In the genomic region with DNA sequence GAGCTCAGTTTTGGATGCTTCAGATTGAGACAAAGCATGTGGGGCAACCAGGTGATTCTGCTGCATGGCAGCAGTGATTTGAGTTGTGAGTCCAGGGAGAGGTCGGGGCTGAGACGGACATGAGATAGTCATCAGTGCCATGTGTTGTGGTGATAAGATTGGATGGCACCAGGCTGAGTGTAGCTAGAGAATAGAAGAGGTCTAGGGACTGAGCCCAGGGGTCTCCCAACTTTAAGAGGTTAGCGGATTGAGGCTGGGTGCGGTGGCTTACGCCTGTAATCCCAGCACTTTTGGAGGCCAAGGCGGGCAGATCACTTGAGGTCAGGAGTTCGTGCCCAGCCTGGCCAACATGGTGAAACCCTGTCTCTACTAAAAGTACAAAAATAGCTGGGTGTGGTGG, we compare ENCODE assay signal across 22 cellular contexts. TPM values are rescaled to one million over a fixed set of nuclear protein-coding genes. Genes with fewer than 3 reads are reported as not detected.
A peak's percentile ranks its signal among the peaks of the same experiment; 100 is the strongest.
DNase-seq lines count a peak whose midpoint lies in the region; ATAC-seq and TF ChIP-seq lines count a peak whose summit lies in the region.
"Had no signal": no experiment of that assay in that cellular context is flagged by ENCODE, and none has a peak within 500 bp of the region (broad histone marks: within the 10 kb centered on the region; RNA-seq: fewer than 3 reads in every experiment).

No MANE protein-coding gene starts in this region.

- H3K4me1 ChIP-seq in RWPE2 (ENCODE audit: insufficient read depth, poor library complexity, severe bottlenecking) (peaks cover 27% of the 10 kb centered on the region), esophagus muscularis mucosa (peaks cover 6 to 18% (median 15%) of the 10 kb centered on the region in 4 donors)
- H3K4me1 ChIP-seq: HAP-1 had no signal

- peak; percentile 0 for DNase-seq in stimulated activated CD4-positive, alpha-beta T cell treated with anti-CD3 and anti-CD28 coated beads, Interleukin-1b, Interleukin-23, amount 100 ng/mL, for 48 hours
- DNase-seq in stimulated activated CD4-positive, alpha-beta T cell treated with anti-CD3 and anti-CD28 coated beads, Interleukin-4, amount 100 ng/mL, for 4 hours, result no peak
- DNase-seq in RWPE2 (ENCODE audit: low spot score), result no peak
- DNase-seq in mesenteric fat pad (ENCODE audit: low spot score), result peak; percentile 20
- DNase-seq in RPMI8226, result no peak
- no peak for DNase-seq in esophagus muscularis mucosa (ENCODE audit: extremely low spot score)
- DNase-seq: activated B cell treated with CpG ODN at 0.5 μM for 24 hours; activated CD4-positive, alpha-beta T cell treated with anti-CD3 and anti-CD28 coated beads, Interleukin-2, amount 10 ng/mL, durations not matched to agents 7 days and 5 days; dermis blood vessel endothelial cell; DMS79 treated with DMSO at 0.1 percent for 48 hours; esophagus squamous epithelium; foreskin melanocyte; GDM1; kidney; NCI-H1436; NCI-H2107; NCI-H774 had no signal

- H3K27me3 ChIP-seq in RWPE2 (ENCODE audit: insufficient read depth, poor library complexity, severe bottlenecking), result no peaks in the 10 kb centered on the region
- H3K27me3 ChIP-seq in esophagus muscularis mucosa, result no peaks in the 10 kb centered on the region
- H3K27me3 ChIP-seq: esophagus squamous epithelium, heart left ventricle, SJSA1 had no signal

- H3K27ac ChIP-seq in RWPE2 (ENCODE audit: poor library complexity, severe bottlenecking) (peak overlapping the region; percentile 82), esophagus muscularis mucosa (replicated peaks in 1 of 4) (no peak overlapping the region)
- H3K27ac ChIP-seq: SJSA1 had no signal

- no peak for TF ChIP-seq POLR2A in esophagus muscularis mucosa (IDR thresholded peaks at IDR 0.05; ENCODE audit: low read depth)

- WGBS in esophagus muscularis mucosa, result 89% methylated on average over 7 of the region's 7 CpGs

- H3K36me3 ChIP-seq in RWPE2 (ENCODE audit: low read depth) (no peaks in the 10 kb centered on the region), esophagus muscularis mucosa (no peaks in the 10 kb centered on the region)
- H3K36me3 ChIP-seq: esophagus squamous epithelium, HAP-1, heart left ventricle, SJSA1 had no signal

- H3K4me3 ChIP-seq in RWPE2 (ENCODE audit: severe bottlenecking), result no peak overlapping the region
- H3K4me3 ChIP-seq in esophagus muscularis mucosa, result no peak overlapping the region
- H3K4me3 ChIP-seq: esophagus squamous epithelium, HAP-1, heart left ventricle, SJSA1 had no signal

- ATAC-seq in RWPE2 (ENCODE audit: low read depth) (no peak), HG02588 (IDR thresholded peaks at IDR 0.05; ENCODE audit: unreplicated experiment) (no peak)
- ATAC-seq: T-cell had no signal

- TF ChIP-seq EP300 in esophagus muscularis mucosa (IDR thresholded peaks at IDR 0.05), result no peak

- TF ChIP-seq CTCF in RWPE2 (IDR thresholded peaks at IDR 0.05; ENCODE audit: poor library complexity, severe bottlenecking) (no peak), esophagus muscularis mucosa (IDR thresholded peaks at IDR 0.05) (no peak)

- intact Hi-C loops in esophagus muscularis mucosa (cut with DNase I), result no loop called here

- H3K9me3 ChIP-seq in RWPE2 (ENCODE audit: severe bottlenecking) (no peaks in the 10 kb centered on the region), esophagus muscularis mucosa (no peaks in the 10 kb centered on the region)
- H3K9me3 ChIP-seq: esophagus squamous epithelium, HAP-1, heart left ventricle, SJSA1 had no signal

RNA-seq across cellular contexts. Expression of a gene that starts 6.3 kb away (rescaled TPM):
- total RNA-seq in mesenteric fat pad (940 TPM), esophagus muscularis mucosa (100 to 1,000 TPM; 186 to 338 (median 270) TPM)

RNA-seq across cellular contexts. Expression of a gene that starts 19.7 kb away (rescaled TPM):
- total RNA-seq in mesenteric fat pad (1.5 TPM), esophagus muscularis mucosa (under 1 TPM; 0.42 to 0.58 (median 0.54) TPM)
- total RNA-seq: activated B cell treated with CpG ODN at 0.5 μM for 24 hours had no signal

Comparison
In these comparisons a context has a peak if more than half of its experiments do, and no peak if none do; other contexts are left out.
1. DNase-seq: peak in stimulated activated CD4-positive, alpha-beta T cell treated with anti-CD3 and anti-CD28 coated beads, Interleukin-1b, Interleukin-23, amount 100 ng/mL, for 48 hours (single experiment) and mesenteric fat pad (single experiment); none in stimulated activated CD4-positive, alpha-beta T cell treated with anti-CD3 and anti-CD28 coated beads, Interleukin-4, amount 100 ng/mL, for 4 hours (0 of 2), RWPE2 (single experiment), RPMI8226 (single experiment) and esophagus muscularis mucosa (single experiment).